1 cellular context compared by ENCODE assay signal in genomic region chr10:111475720-111476119, GRCh38.
A peak's percentile ranks its signal among the peaks of the same experiment; 100 is the strongest.
TF ChIP-seq lines count a peak whose summit lies in the region.

No MANE protein-coding gene starts in this region.

TF ChIP-seq in HepG2, 621 proteins besides CTCF, POLR2A, EP300 and RAD21 (continued from another document and continues in another):
- TF ChIP-seq CHCHD3 (CRISPR knock-in tag; IDR thresholded peaks at IDR 0.05): no peak
- no peak for TF ChIP-seq RBFOX2 (IDR thresholded peaks at IDR 0.05; ENCODE audit: low read depth, low read length)
- TF ChIP-seq ZNF142 (CRISPR knock-in tag; IDR thresholded peaks at IDR 0.05): no peak
- TF ChIP-seq ZNF7 (CRISPR knock-in tag; IDR thresholded peaks at IDR 0.05): no peak
- 0 out of 2 replicates have a peak, but pooled peaks have one; percentile 45 for TF ChIP-seq NFKBIZ (CRISPR knock-in tag; IDR thresholded peaks at IDR 0.05)
- peak; percentile 92 for TF ChIP-seq ETV5 (CRISPR knock-in tag; IDR thresholded peaks at IDR 0.05; ENCODE audit: borderline replicate concordance)
- no peak for TF ChIP-seq TRAFD1 (CRISPR knock-in tag; IDR thresholded peaks at IDR 0.05; ENCODE audit: borderline replicate concordance)
- TF ChIP-seq SALL1 (CRISPR knock-in tag; IDR thresholded peaks at IDR 0.05): peak; percentile 98
- no peak for TF ChIP-seq YY1 (IDR thresholded peaks at IDR 0.05; ENCODE audit: insufficient read depth, insufficient replicate concordance, low read depth, low read length)
- TF ChIP-seq ISL2 (CRISPR knock-in tag; IDR thresholded peaks at IDR 0.05): peak; percentile 46; the same call in 1 of the 2 replicates
- no peak for TF ChIP-seq MAF1 (CRISPR knock-in tag; IDR thresholded peaks at IDR 0.05; ENCODE audit: borderline replicate concordance)
- TF ChIP-seq ZFY (CRISPR knock-in tag; IDR thresholded peaks at IDR 0.05): no peak
- TF ChIP-seq TFAP4 (IDR thresholded peaks at IDR 0.05; ENCODE audit: borderline replicate concordance, low read depth): no peak
- no peak for TF ChIP-seq ZNF451 (CRISPR knock-in tag; IDR thresholded peaks at IDR 0.05)
- TF ChIP-seq ZNF558 (CRISPR knock-in tag; IDR thresholded peaks at IDR 0.05; ENCODE audit: borderline replicate concordance): no peak
- TF ChIP-seq GATA4 (IDR thresholded peaks at IDR 0.05; ENCODE audit: borderline replicate concordance, low read depth): no peak
- no peak for TF ChIP-seq DDIT3 (CRISPR knock-in tag; IDR thresholded peaks at IDR 0.05)
- TF ChIP-seq GMEB1 (CRISPR knock-in tag; IDR thresholded peaks at IDR 0.05; ENCODE audit: borderline replicate concordance): no peak
- no peak for TF ChIP-seq HNRNPUL1 (IDR thresholded peaks at IDR 0.05; ENCODE audit: low read depth, low read length)
- peak; percentile 43; the same call in 1 of the 2 replicates for TF ChIP-seq ELF3 (CRISPR knock-in tag; IDR thresholded peaks at IDR 0.05)
- TF ChIP-seq ZNF772 (CRISPR knock-in tag; IDR thresholded peaks at IDR 0.05): no peak
- TF ChIP-seq RCOR2 (CRISPR knock-in tag; IDR thresholded peaks at IDR 0.05): peak; percentile 79; the same call in 1 of the 2 replicates
- no peak for TF ChIP-seq ZNF234 (CRISPR knock-in tag; conservative IDR thresholded peaks at IDR 0.05)
- no peak for TF ChIP-seq RELA (CRISPR knock-in tag; IDR thresholded peaks at IDR 0.05)
- no peak for TF ChIP-seq ZNF17 (CRISPR knock-in tag; IDR thresholded peaks at IDR 0.05)
- TF ChIP-seq BHLHE40 (IDR thresholded peaks at IDR 0.05; ENCODE audit: low read length): no peak
- no peak for TF ChIP-seq ZNF33B (CRISPR knock-in tag; IDR thresholded peaks at IDR 0.05)
- TF ChIP-seq ZNF280B (CRISPR knock-in tag; IDR thresholded peaks at IDR 0.05; ENCODE audit: borderline replicate concordance): no peak
- TF ChIP-seq NKX3-1 (CRISPR knock-in tag; IDR thresholded peaks at IDR 0.05): no peak
- TF ChIP-seq YEATS4 (CRISPR knock-in tag; IDR thresholded peaks at IDR 0.05; ENCODE audit: borderline replicate concordance): no peak
- no peak for TF ChIP-seq YEATS2 (CRISPR knock-in tag; IDR thresholded peaks at IDR 0.05; ENCODE audit: borderline replicate concordance)
- TF ChIP-seq ZNF557 (CRISPR knock-in tag; IDR thresholded peaks at IDR 0.05): no peak
- TF ChIP-seq U2AF1 (optimal IDR thresholded peaks at IDR 0.05; ENCODE audit: low read depth, low read length): no peak
- TF ChIP-seq KLF15 (CRISPR knock-in tag; IDR thresholded peaks at IDR 0.05; ENCODE audit: borderline replicate concordance): no peak
- TF ChIP-seq SCMH1 (CRISPR knock-in tag; IDR thresholded peaks at IDR 0.05; ENCODE audit: borderline replicate concordance): no peak
- TF ChIP-seq THAP11 (CRISPR knock-in tag; IDR thresholded peaks at IDR 0.05): peak; percentile 52
- TF ChIP-seq GRHL1 (CRISPR knock-in tag; conservative IDR thresholded peaks at IDR 0.05): no peak
- TF ChIP-seq MYC (CRISPR knock-in tag; IDR thresholded peaks at IDR 0.05; ENCODE audit: borderline replicate concordance): no peak
- no peak for TF ChIP-seq RFXAP (CRISPR knock-in tag; IDR thresholded peaks at IDR 0.05; ENCODE audit: borderline replicate concordance)
- TF ChIP-seq ZNF331 (CRISPR knock-in tag; IDR thresholded peaks at IDR 0.05): peak; percentile 80
- TF ChIP-seq ZNF839 (CRISPR knock-in tag; IDR thresholded peaks at IDR 0.05; ENCODE audit: borderline replicate concordance): no peak
- TF ChIP-seq ZNF792 (CRISPR knock-in tag; IDR thresholded peaks at IDR 0.05): no peak
- TF ChIP-seq DMAP1 (CRISPR knock-in tag; IDR thresholded peaks at IDR 0.05): no peak
- TF ChIP-seq AHDC1 (CRISPR knock-in tag; IDR thresholded peaks at IDR 0.05; ENCODE audit: borderline replicate concordance): peak; percentile 96
- no peak for TF ChIP-seq FOXM1 (CRISPR knock-in tag; IDR thresholded peaks at IDR 0.05)
- TF ChIP-seq FIP1L1 (IDR thresholded peaks at IDR 0.05; ENCODE audit: borderline replicate concordance, insufficient read depth, low read depth, low read length): no peak
- no peak for TF ChIP-seq ZNF567 (CRISPR knock-in tag; IDR thresholded peaks at IDR 0.05; ENCODE audit: borderline replicate concordance)
- TF ChIP-seq ZNF180 (CRISPR knock-in tag; IDR thresholded peaks at IDR 0.05; ENCODE audit: borderline replicate concordance, low read depth): no peak
- no peak for TF ChIP-seq ZNF441 (CRISPR knock-in tag; IDR thresholded peaks at IDR 0.05; ENCODE audit: borderline replicate concordance)
- TF ChIP-seq ZNF564 (CRISPR knock-in tag; IDR thresholded peaks at IDR 0.05): no peak
- no peak for TF ChIP-seq ZNF589 (CRISPR knock-in tag; conservative IDR thresholded peaks at IDR 0.05)
- TF ChIP-seq NCOA5 (CRISPR knock-in tag; IDR thresholded peaks at IDR 0.05): no peak
